In the genomic region with DNA sequence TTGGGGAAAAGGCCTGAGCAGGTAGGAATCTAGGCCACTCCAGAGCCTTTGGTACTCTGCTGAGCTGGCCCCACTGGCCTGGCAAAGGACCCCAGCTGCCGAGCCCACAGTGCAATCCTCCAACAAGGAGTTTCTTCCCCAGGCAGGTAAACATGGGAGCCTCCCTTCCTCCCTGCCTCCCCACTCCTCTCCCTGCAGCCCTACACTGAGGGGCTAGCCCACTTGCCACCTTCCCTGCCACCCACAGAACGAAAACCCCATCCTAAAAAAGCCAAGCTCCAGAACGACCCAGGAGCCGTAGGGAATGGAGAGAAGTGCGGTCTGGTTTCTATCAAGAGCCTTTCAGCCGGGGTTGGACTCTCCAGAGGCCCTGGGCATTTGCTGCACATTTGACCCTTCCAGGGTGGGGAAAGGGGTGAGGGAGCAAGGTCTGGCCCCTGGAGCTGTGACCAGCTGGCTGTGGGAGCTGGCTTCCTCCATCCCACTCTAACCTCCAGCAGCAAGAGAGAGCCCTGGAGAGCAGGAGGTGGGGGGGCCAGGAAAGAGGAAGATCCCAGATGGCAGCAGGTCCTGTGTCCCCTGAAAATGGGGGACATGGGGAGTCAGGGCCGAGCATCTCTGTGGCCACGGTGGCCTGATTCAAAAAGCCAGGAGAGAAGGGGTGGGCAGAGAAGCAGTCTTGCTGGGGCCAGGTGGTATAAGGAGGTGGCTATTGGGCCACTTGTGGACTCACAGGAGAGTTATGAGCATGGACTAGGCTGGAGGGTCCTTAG, we compare ENCODE assay signal across 2 cellular contexts.
TF ChIP-seq lines count a peak whose summit lies in the region.

No MANE protein-coding gene starts in this region.

TF ChIP-seq in IMR-90, 13 proteins besides CTCF, POLR2A, EP300 and RAD21:
- TF ChIP-seq RFX5 (IDR thresholded peaks at IDR 0.05; ENCODE audit: low read depth, low read length): no peak
- TF ChIP-seq ELK1 (IDR thresholded peaks at IDR 0.05; ENCODE audit: borderline replicate concordance, low read depth, low read length): no peak
- TF ChIP-seq CHD1 (IDR thresholded peaks at IDR 0.05; ENCODE audit: low read depth, low read length): no peak
- no peak for TF ChIP-seq MXI1 (IDR thresholded peaks at IDR 0.05; ENCODE audit: borderline replicate concordance, low read depth, low read length)
- no peak for TF ChIP-seq FOS (IDR thresholded peaks at IDR 0.05; ENCODE audit: low read depth, low read length)
- TF ChIP-seq, protein P1, sequence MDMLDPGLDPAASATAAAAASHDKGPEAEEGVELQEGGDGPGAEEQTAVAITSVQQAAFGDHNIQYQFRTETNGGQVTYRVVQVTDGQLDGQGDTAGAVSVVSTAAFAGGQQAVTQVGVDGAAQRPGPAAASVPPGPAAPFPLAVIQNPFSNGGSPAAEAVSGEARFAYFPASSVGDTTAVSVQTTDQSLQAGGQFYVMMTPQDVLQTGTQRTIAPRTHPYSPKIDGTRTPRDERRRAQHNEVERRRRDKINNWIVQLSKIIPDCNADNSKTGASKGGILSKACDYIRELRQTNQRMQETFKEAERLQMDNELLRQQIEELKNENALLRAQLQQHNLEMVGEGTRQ (IDR thresholded peaks at IDR 0.05; ENCODE audit: low read depth, low read length): no peak
- TF ChIP-seq NFE2L2 (IDR thresholded peaks at IDR 0.05; ENCODE audit: low read depth, low read length): no peak

TF ChIP-seq in H1, 55 proteins besides CTCF, POLR2A, EP300 and RAD21:
- TF ChIP-seq JUN (IDR thresholded peaks at IDR 0.05; ENCODE audit: low read depth, low read length): no peak
- peak; percentile 10; the same call in 1 of the 2 replicates for TF ChIP-seq SUZ12 (IDR thresholded peaks at IDR 0.05; ENCODE audit: low read length)
